21 cellular contexts compared by ENCODE assay signal in genomic region chr9:125949721-125950465, GRCh38.
DNase-seq lines count a peak whose midpoint lies in the region; ATAC-seq, FAIRE-seq and TF ChIP-seq lines count a peak whose summit lies in the region.
"Had no signal": no experiment of that assay in that cellular context is flagged by ENCODE, and none has a peak within 500 bp of the region (broad histone marks: within the 10 kb centered on the region; RNA-seq: fewer than 3 reads in every experiment).

No MANE protein-coding gene starts in this region.

- TF ChIP-seq EP300 in SK-N-SH (IDR thresholded peaks at IDR 0.05; ENCODE audit: borderline replicate concordance in 1 of 2, low read depth in 1 of 2, low read length in 1 of 2): no peak

- H3K27ac ChIP-seq in SK-N-SH (ENCODE audit: low read depth in 2 of 2, low read length in 1 of 2): no peak overlapping the region
- no peak overlapping the region for H3K27ac ChIP-seq in keratinocyte (ENCODE audit: control insufficient read depth, insufficient read depth, low read length)
- H3K27ac ChIP-seq in dorsolateral prefrontal cortex: no peak overlapping the region

- H3K4me3 ChIP-seq in SK-N-SH (ENCODE audit: low read depth in 2 of 2, low read length in 1 of 2) (no peak overlapping the region), keratinocyte (ENCODE audit: control insufficient read depth in 2 of 3, extremely low read depth in 1 of 3, insufficient read depth in 2 of 3, low read depth in 1 of 3, low read length in 3 of 3) (no peak overlapping the region), dorsolateral prefrontal cortex (no peak overlapping the region)
- H3K4me3 ChIP-seq: HAP-1, K562, MG63 had no signal

- no peak for DNase-seq in SK-N-SH
- DNase-seq in WTC11 (ENCODE audit: low spot score): no peak
- no peak for DNase-seq in keratinocyte (ENCODE audit: low read depth, low spot score)
- no peak for DNase-seq in stimulated activated CD4-positive, alpha-beta T cell treated with anti-CD3 and anti-CD28 coated beads, Interleukin-12 subunit alpha, Interleukin-12 subunit beta, amount 100 ng/mL, for 4 hours
- DNase-seq in middle frontal gyrus (ENCODE audit: extremely low spot score, low spot score): no peak
- DNase-seq in dorsolateral prefrontal cortex: no peak
- DNase-seq: NCI-H1417, NCI-H1694 treated with DMSO at 0.1 percent for 48 hours, NCI-H2081 treated with DMSO at 0.1 percent for 48 hours, NCI-H69 had no signal

- H3K4me1 ChIP-seq in SK-N-SH (ENCODE audit: control insufficient read depth in 1 of 2, insufficient read depth in 2 of 2, low read depth in 1 of 2, low read length in 1 of 2) (peaks cover 0 to 5% of the 10 kb centered on the region in 2 experiments; a peak in 2 of 4 replicates), keratinocyte (ENCODE audit: control insufficient read depth, extremely low read depth, insufficient read depth, low read length) (peaks cover 15% of the 10 kb centered on the region)
- H3K4me1 ChIP-seq: HAP-1 had no signal

- no peak for TF ChIP-seq RAD21 in SK-N-SH (IDR thresholded peaks at IDR 0.05; ENCODE audit: low read length)

- no peaks in the 10 kb centered on the region for H3K27me3 Mint-ChIP-seq in WTC11 (ENCODE audit: low read depth)
- H3K27me3 Mint-ChIP-seq: B cell had no signal

- H3K27ac Mint-ChIP-seq in WTC11: peak overlapping the region; percentile 92; the same call in 1 of the 2 replicates
- H3K27ac Mint-ChIP-seq: B cell had no signal

- H2AFZ ChIP-seq in SK-N-SH (ENCODE audit: low read depth) (no peak overlapping the region), keratinocyte (ENCODE audit: control insufficient read depth, low read length) (no peak overlapping the region)

- H4K20me1 ChIP-seq in SK-N-SH (ENCODE audit: insufficient read depth) (no peaks in the 10 kb centered on the region), keratinocyte (ENCODE audit: control insufficient read depth, extremely low read depth, insufficient read depth, low read length) (no peaks in the 10 kb centered on the region)

- H3K79me2 ChIP-seq in SK-N-SH (ENCODE audit: insufficient read depth) (peaks cover 22% of the 10 kb centered on the region), keratinocyte (ENCODE audit: control insufficient read depth, insufficient read depth, low read length) (no peaks in the 10 kb centered on the region)

- intact Hi-C loops in dorsolateral prefrontal cortex (cut with DNase I): no loop called here

- no peak overlapping the region for H3K4me3 Mint-ChIP-seq in WTC11
- H3K4me3 Mint-ChIP-seq: B cell, CD14-positive monocyte had no signal

- no peaks in the 10 kb centered on the region for H3K9me2 ChIP-seq in SK-N-SH

- H3K9me3 Mint-ChIP-seq in WTC11: peaks cover 19% of the 10 kb centered on the region

- WGBS in SK-N-SH (ENCODE audit: low lambda C conversion rate): 95% methylated on average over 9 of the region's 9 CpGs

- H3K36me3 Mint-ChIP-seq in WTC11: peaks cover 20% of the 10 kb centered on the region

- H3K4me2 ChIP-seq in SK-N-SH: no peak overlapping the region
- peak overlapping the region; percentile 51 for H3K4me2 ChIP-seq in keratinocyte (ENCODE audit: control insufficient read depth, extremely low read depth, insufficient read depth, low read depth, low read length)

- H3K9me1 ChIP-seq in keratinocyte (ENCODE audit: control insufficient read depth, extremely low read depth, insufficient read depth, low read length): no peaks in the 10 kb centered on the region

- no peaks in the 10 kb centered on the region for H3K27me3 ChIP-seq in SK-N-SH (ENCODE audit: insufficient read depth)
- H3K27me3 ChIP-seq in keratinocyte (ENCODE audit: control insufficient read depth, extremely low read depth, insufficient read depth, low read length): no peaks in the 10 kb centered on the region
- H3K27me3 ChIP-seq in dorsolateral prefrontal cortex: no peaks in the 10 kb centered on the region
- H3K27me3 ChIP-seq: MG63 had no signal

- dilution Hi-C loops in keratinocyte (cut with MboI; ENCODE audit: extremely low pct_ligation_motif_present, low sequenced_read_pairs): no loop called here

- ATAC-seq in SK-N-SH treated with all-trans-retinoic acid at 6 μM for 48 hours (peak; percentile 48), WTC11 (no peak), HG03457 (IDR thresholded peaks at IDR 0.05; ENCODE audit: unreplicated experiment) (no peak)
- ATAC-seq: HepG2, K562, Panc1 had no signal

- POLR2A ChIA-PET in SK-N-SH (lab: Yijun Ruan, JAX): no interaction called here
- POLR2A ChIA-PET in WTC11 (lab: Charles Lee): no interaction called here

- peaks cover 40% of the 10 kb centered on the region for H3K4me1 Mint-ChIP-seq in WTC11
- H3K4me1 Mint-ChIP-seq: B cell, CD14-positive monocyte had no signal

- peaks cover 10% of the 10 kb centered on the region for H3F3A ChIP-seq in SK-N-SH (replicated peaks; ENCODE audit: insufficient read depth)

- CTCF ChIA-PET in SK-N-SH (lab: Yijun Ruan, JAX) (no interaction called here), WTC11 (lab: Charles Lee) (interaction anchor here (0.6 to 0.8 kb wide), 2 partner anchors 11 to 83 kb away, joined by 3 read pairs; no protein-coding TSS in a partner anchor)

- H3K36me3 ChIP-seq in SK-N-SH (replicated peaks in 1 of 2; ENCODE audit: control insufficient read depth in 1 of 2, insufficient read depth in 2 of 2, low read length in 1 of 2) (peaks cover 31 to 47% of the 10 kb centered on the region in 2 experiments), keratinocyte (ENCODE audit: control insufficient read depth in 2 of 2, extremely low read depth in 1 of 2, insufficient read depth in 2 of 2, low read length in 2 of 2) (no peaks in the 10 kb centered on the region)
- H3K36me3 ChIP-seq: MG63 had no signal

- TF ChIP-seq CTCF in SK-N-SH (IDR thresholded peaks at IDR 0.05): no peak
- TF ChIP-seq CTCF in WTC11 (IDR thresholded peaks at IDR 0.05): no peak
- TF ChIP-seq CTCF in keratinocyte (optimal IDR thresholded peaks at IDR 0.05 in 1 of 3, IDR thresholded peaks at IDR 0.05 in 1 of 3, conservative IDR thresholded peaks at IDR 0.05 in 1 of 3; ENCODE audit: extremely low read depth in 1 of 3, insufficient read depth in 2 of 3, low read length in 3 of 3): no peak
- no peak for TF ChIP-seq CTCF in dorsolateral prefrontal cortex (IDR thresholded peaks at IDR 0.05 in 54 of 56, conservative IDR thresholded peaks at IDR 0.05 in 2 of 56; ENCODE audit: low read depth in 1 of 56, partially characterized antibody in 56 of 56)

- H3K9me3 ChIP-seq in SK-N-SH: 0 out of 2 replicates have a peak, but pooled peaks cover 10% of the 10 kb centered on the region
- no peaks in the 10 kb centered on the region for H3K9me3 ChIP-seq in keratinocyte (ENCODE audit: control insufficient read depth, low read depth, low read length)
- H3K9me3 ChIP-seq: HAP-1, MG63 had no signal

- no peak for FAIRE-seq in keratinocyte (lab: Jason Lieb, UNC)
- FAIRE-seq: G401.6, GM19239, HepG2, K562 had no signal

- H3K9ac ChIP-seq in SK-N-SH (no peak overlapping the region), keratinocyte (ENCODE audit: control insufficient read depth, extremely low read depth, insufficient read depth, low read length) (no peak overlapping the region)

TF ChIP-seq in SK-N-SH treated with all-trans-retinoic acid at 6 μM for 48 hours, 23 proteins besides CTCF, POLR2A, EP300 and RAD21 (continues in another document):
- TF ChIP-seq ISL1 (CRISPR knock-in tag; IDR thresholded peaks at IDR 0.05) (no peak), ZFP30 (CRISPR knock-in tag; IDR thresholded peaks at IDR 0.05) (no peak), TCF4 (CRISPR knock-in tag; IDR thresholded peaks at IDR 0.05; ENCODE audit: borderline replicate concordance) (no peak)

TF ChIP-seq in SK-N-SH, 30 proteins besides CTCF, POLR2A, EP300 and RAD21 (continues in another document):
- no peak for TF ChIP-seq NRF1 (IDR thresholded peaks at IDR 0.05; ENCODE audit: low read depth, low read length)
- no peak for TF ChIP-seq TEAD4 (IDR thresholded peaks at IDR 0.05; ENCODE audit: borderline replicate concordance, insufficient read depth)
- TF ChIP-seq RXRA (IDR thresholded peaks at IDR 0.05; ENCODE audit: borderline replicate concordance, low read depth): no peak
- TF ChIP-seq JUND (IDR thresholded peaks at IDR 0.05): no peak
- TF ChIP-seq POLR2AphosphoS5 (IDR thresholded peaks at IDR 0.05; ENCODE audit: low read depth, low read length): no peak
- TF ChIP-seq RCOR1 (IDR thresholded peaks at IDR 0.05; ENCODE audit: low read length): no peak
- no peak for TF ChIP-seq MEF2A (IDR thresholded peaks at IDR 0.05; ENCODE audit: borderline replicate concordance, low read depth)
- no peak for TF ChIP-seq EZH2phosphoT487 (IDR thresholded peaks at IDR 0.05; ENCODE audit: borderline replicate concordance, low read depth)
- TF ChIP-seq MXI1 (IDR thresholded peaks at IDR 0.05; ENCODE audit: low read depth, low read length): no peak
- TF ChIP-seq GABPA (IDR thresholded peaks at IDR 0.05; ENCODE audit: low read depth): no peak

TF ChIP-seq in WTC11, 78 proteins besides CTCF, POLR2A, EP300 and RAD21:
- TF ChIP-seq ZNF396 (CRISPR knock-in tag; IDR thresholded peaks at IDR 0.05; ENCODE audit: borderline replicate concordance): no peak
- TF ChIP-seq ELF4 (CRISPR knock-in tag; IDR thresholded peaks at IDR 0.05; ENCODE audit: low read depth): no peak
- TF ChIP-seq OVOL2 (CRISPR knock-in tag; IDR thresholded peaks at IDR 0.05; ENCODE audit: borderline replicate concordance): no peak
- no peak for TF ChIP-seq RORB (CRISPR knock-in tag; IDR thresholded peaks at IDR 0.05)
- TF ChIP-seq GTF2I (CRISPR knock-in tag; conservative IDR thresholded peaks at IDR 0.05): no peak
- no peak for TF ChIP-seq ZNF671 (CRISPR knock-in tag; IDR thresholded peaks at IDR 0.05)
- no peak for TF ChIP-seq SMAD3 (CRISPR knock-in tag; IDR thresholded peaks at IDR 0.05; ENCODE audit: borderline replicate concordance)
- TF ChIP-seq EMX1 (CRISPR knock-in tag; IDR thresholded peaks at IDR 0.05): no peak
- TF ChIP-seq MXD4 (CRISPR knock-in tag; IDR thresholded peaks at IDR 0.05; ENCODE audit: borderline replicate concordance): no peak
- no peak for TF ChIP-seq ZNF416 (CRISPR knock-in tag; IDR thresholded peaks at IDR 0.05)
- TF ChIP-seq NR3C1 (CRISPR knock-in tag; conservative IDR thresholded peaks at IDR 0.05; ENCODE audit: low read depth): no peak
